27 cellular contexts compared by ENCODE assay signal in the genomic region with DNA sequence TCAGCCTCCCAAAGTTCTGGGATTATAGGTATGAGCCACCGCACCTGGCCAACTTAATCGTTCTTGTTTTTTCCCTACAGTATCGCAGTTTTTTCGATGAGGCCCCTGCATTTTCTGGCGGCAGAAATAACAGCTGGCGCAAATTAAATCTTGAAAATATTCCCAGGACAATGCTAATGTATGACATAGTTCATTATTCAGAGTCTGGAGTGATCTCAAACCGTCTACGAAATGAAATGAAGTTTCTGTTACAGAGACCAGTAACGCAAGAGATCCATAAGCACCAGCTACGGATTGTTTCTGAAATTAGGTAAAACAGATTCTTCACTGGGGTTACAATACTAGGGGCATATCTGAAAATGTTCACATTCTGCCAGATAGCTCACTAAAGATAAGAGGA. TPM values are rescaled to one million over a fixed set of nuclear protein-coding genes. Genes with fewer than 3 reads are reported as not detected.
"Had no signal": no experiment of that assay in that cellular context is flagged by ENCODE, and none has a peak within 500 bp of the region (broad histone marks: within the 10 kb centered on the region; RNA-seq: fewer than 3 reads in every experiment).

No MANE protein-coding gene starts in this region.

- H3K27ac ChIP-seq: esophagus squamous epithelium, heart left ventricle, skin epidermis, testis, tibial nerve had no signal

- H3K4me3 Mint-ChIP-seq: dendritic cell treated with granulocyte-macrophage colony-stimulating factor and Interleukin-4, amounts not matched to agents 40 ng/mL and 50 ng/mL, for 4 days; naive thymus-derived CD8-positive, alpha-beta T cell; neural crest cell; stimulated activated naive B cell treated with anti-CD40 and anti-IgM and Interleukin-4, amounts not matched to agents 10 μg/mL and 1 μg/mL and 100 μg/mL, for 72 hours; stimulated activated naive CD8-positive, alpha-beta T cell treated with anti-CD3 and anti-CD28 coated beads, Interleukin-15, amount 100 ng/mL, for 72 hours had no signal

- H3K9me3 ChIP-seq: esophagus squamous epithelium, heart left ventricle, mucosa of descending colon, testis, tibial nerve had no signal

- H3K4me1 Mint-ChIP-seq: neural crest cell; stimulated activated naive B cell treated with anti-CD40 and anti-IgM and Interleukin-4, amounts not matched to agents 10 μg/mL and 1 μg/mL and 100 μg/mL, for 72 hours had no signal

- DNase-seq: cerebellar nuclear complex; esophagus squamous epithelium; foreskin melanocyte; heart left ventricle; hippocampal formation; kidney glomerular epithelial cell; mucosa of descending colon; naive thymus-derived CD8-positive, alpha-beta T cell; posterior cingulate gyrus; stimulated activated CD4-positive, alpha-beta T cell treated with anti-CD3 and anti-CD28 coated beads, Interleukin-2, amount 100 ng/mL, for 24 hours; stimulated activated CD4-positive, alpha-beta T cell treated with anti-CD3 and anti-CD28 coated beads, Interleukin-4, amount 100 ng/mL, for 4 hours; stimulated activated naive B cell treated with anti-CD40 and anti-IgM and Interleukin-4, amounts not matched to agents 10 μg/mL and 1 μg/mL and 100 μg/mL, for 72 hours; stimulated activated naive CD8-positive, alpha-beta T cell treated with anti-CD3 and anti-CD28 coated beads, Interleukin-15, amount 100 ng/mL, for 72 hours; testis had no signal

- H3K9me3 Mint-ChIP-seq: dendritic cell treated with granulocyte-macrophage colony-stimulating factor and Interleukin-4, amounts not matched to agents 40 ng/mL and 50 ng/mL, for 4 days; naive thymus-derived CD8-positive, alpha-beta T cell; neural crest cell; stimulated activated naive B cell treated with anti-CD40 and anti-IgM and Interleukin-4, amounts not matched to agents 10 μg/mL and 1 μg/mL and 100 μg/mL, for 72 hours; stimulated activated naive CD8-positive, alpha-beta T cell treated with anti-CD3 and anti-CD28 coated beads, Interleukin-15, amount 100 ng/mL, for 72 hours had no signal

- H3K27me3 Mint-ChIP-seq: dendritic cell treated with granulocyte-macrophage colony-stimulating factor and Interleukin-4, amounts not matched to agents 40 ng/mL and 50 ng/mL, for 4 days; naive thymus-derived CD8-positive, alpha-beta T cell; stimulated activated naive B cell treated with anti-CD40 and anti-IgM and Interleukin-4, amounts not matched to agents 10 μg/mL and 1 μg/mL and 100 μg/mL, for 72 hours; stimulated activated naive CD8-positive, alpha-beta T cell treated with anti-CD3 and anti-CD28 coated beads, Interleukin-15, amount 100 ng/mL, for 72 hours had no signal

- H3K4me1 ChIP-seq: esophagus squamous epithelium, testis, tibial nerve had no signal

- H3K36me3 ChIP-seq: esophagus squamous epithelium, heart left ventricle, tibial nerve had no signal

- H3K27ac Mint-ChIP-seq: dendritic cell treated with granulocyte-macrophage colony-stimulating factor and Interleukin-4, amounts not matched to agents 40 ng/mL and 50 ng/mL, for 4 days; naive thymus-derived CD8-positive, alpha-beta T cell; stimulated activated naive B cell treated with anti-CD40 and anti-IgM and Interleukin-4, amounts not matched to agents 10 μg/mL and 1 μg/mL and 100 μg/mL, for 72 hours; stimulated activated naive CD8-positive, alpha-beta T cell treated with anti-CD3 and anti-CD28 coated beads, Interleukin-15, amount 100 ng/mL, for 72 hours had no signal

- H3K4me3 ChIP-seq: esophagus squamous epithelium, heart left ventricle, mucosa of descending colon, skin epidermis, testis, tibial nerve had no signal

- H3K36me3 Mint-ChIP-seq: naive thymus-derived CD8-positive, alpha-beta T cell; stimulated activated naive B cell treated with anti-CD40 and anti-IgM and Interleukin-4, amounts not matched to agents 10 μg/mL and 1 μg/mL and 100 μg/mL, for 72 hours had no signal

- H3K27me3 ChIP-seq: testis, tibial nerve had no signal

RNA-seq across cellular contexts. Expression of a gene that starts 27.3 kb away (rescaled TPM):
- total RNA-seq: epithelial cell of proximal tubule; lung microvascular endothelial cell; mesenteric fat pad; mucosa of descending colon; naive thymus-derived CD8-positive, alpha-beta T cell; osteocyte; pulmonary artery endothelial cell; sciatic nerve; subcutaneous adipose tissue; ureter had no signal
- polyA plus RNA-seq: liver; naive thymus-derived CD8-positive, alpha-beta T cell had no signal
